ENCODE assay signal across 24 cellular contexts in the genomic region with DNA sequence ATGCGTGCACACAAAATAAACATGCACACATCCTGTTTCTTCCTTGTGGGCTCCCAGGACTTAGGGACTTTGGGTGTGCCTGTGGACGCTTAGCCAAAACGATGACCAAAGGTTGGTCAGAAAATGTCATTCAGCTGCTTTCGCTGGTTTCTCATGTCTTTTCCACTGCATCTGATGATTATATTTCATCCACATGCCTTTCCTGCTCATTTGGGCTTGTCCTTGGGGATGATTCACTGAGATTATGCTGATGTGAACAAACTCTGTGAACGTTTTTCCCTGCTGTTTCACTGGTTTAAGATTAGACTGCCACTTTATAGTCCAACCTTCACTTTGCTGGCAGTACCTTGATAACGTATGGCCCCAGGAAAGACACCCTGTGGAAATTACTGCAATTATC.
A peak's percentile ranks its signal among the peaks of the same experiment; 100 is the strongest.
DNase-seq lines count a peak whose midpoint lies in the region; ATAC-seq and TF ChIP-seq lines count a peak whose summit lies in the region.
"Had no signal": no experiment of that assay in that cellular context is flagged by ENCODE, and none has a peak within 500 bp of the region (broad histone marks: within the 10 kb centered on the region; RNA-seq: fewer than 3 reads in every experiment).

No MANE protein-coding gene starts in this region.

- H3K27me3 ChIP-seq in thoracic aorta (replicated peaks; ENCODE audit: insufficient read depth) (no peaks in the 10 kb centered on the region), right lobe of liver (no peaks in the 10 kb centered on the region)
- H3K27me3 ChIP-seq: BLaER1, ovary, Peyer's patch had no signal

- H3K36me3 ChIP-seq in mucosa of descending colon (ENCODE audit: low read depth) (no peaks in the 10 kb centered on the region), thoracic aorta (no peaks in the 10 kb centered on the region), right lobe of liver (no peaks in the 10 kb centered on the region)
- H3K36me3 ChIP-seq: BLaER1, ovary, Peyer's patch had no signal

- ATAC-seq in mucosa of descending colon (peak; percentile 25), thoracic aorta (ENCODE audit: insufficient number of reproducible peaks, low FRiP score, low read depth) (no peak), GM21723 (IDR thresholded peaks at IDR 0.05; ENCODE audit: unreplicated experiment) (no peak), right lobe of liver (no peak)

- H3K4me1 ChIP-seq in mucosa of descending colon (ENCODE audit: low read depth), result no peaks in the 10 kb centered on the region
- H3K4me1 ChIP-seq in thoracic aorta (ENCODE audit: control insufficient read depth in 1 of 2, low read depth in 2 of 2), result peaks cover 15 to 38% of the 10 kb centered on the region in 2 donors
- no peaks in the 10 kb centered on the region for H3K4me1 ChIP-seq in right lobe of liver
- H3K4me1 ChIP-seq: BLaER1 had no signal

- intact Hi-C loops in mucosa of descending colon (cut with DNase I, micrococcal nuclease), result no loop called here
- intact Hi-C loops in right lobe of liver (cut with DNase I), result no loop called here

- peak; percentile 2 for DNase-seq in NCI-H2227 treated with DMSO at 0.1 percent for 48 hours (lab: John Stamatoyannopoulos, UW)
- no peak for DNase-seq in NCI-H2227 (lab: John Stamatoyannopoulos, UW; ENCODE audit: unreplicated experiment)
- DNase-seq in epithelial cell of esophagus (ENCODE audit: low read depth), result peak; percentile 28
- DNase-seq in mucosa of descending colon, result no peak
- no peak for DNase-seq in thoracic aorta (ENCODE audit: low spot score)
- DNase-seq in NCI-H1694 treated with DMSO at 0.1 percent for 48 hours (lab: John Stamatoyannopoulos, UW), result no peak
- no peak for DNase-seq in right lobe of liver
- DNase-seq: activated CD4-positive, alpha-beta T cell treated with anti-CD3 and anti-CD28 coated beads for 48 hours; activated CD8-positive, alpha-beta memory T cell treated with anti-CD3 and anti-CD28 coated beads, Interleukin-2, amount 50 U/mL, for 4 hours; activated gamma-delta T cell treated with Interleukin-2 at 50 U/mL for 16 hours; anterior cingulate cortex; erythroblast; GF-D8; islet precursor cell; MV-4-11; NCI-H526; ovary; Peyer's patch; stimulated activated CD4-positive, alpha-beta T cell treated with anti-CD3 and anti-CD28 coated beads, Interleukin-4, amount 100 ng/mL, for 4 hours; stimulated activated CD8-positive, alpha-beta memory T cell treated with anti-CD3 and anti-CD28 coated beads, Interleukin-4, amount 100 ng/mL, for 48 hours had no signal

- WGBS in right lobe of liver (ENCODE audit: insufficient coverage, low coverage, low lambda C conversion rate, missing lambda C conversion rate), result 65% methylated on average over 5 of the region's 6 CpGs

- TF ChIP-seq CTCF in epithelial cell of esophagus (IDR thresholded peaks at IDR 0.05; ENCODE audit: insufficient read depth, low read depth, low read length, missing control alignments) (no peak), mucosa of descending colon (IDR thresholded peaks at IDR 0.05) (no peak), thoracic aorta (IDR thresholded peaks at IDR 0.05) (no peak), right lobe of liver (IDR thresholded peaks at IDR 0.05) (no peak)

- no peak for TF ChIP-seq POLR2A in right lobe of liver (IDR thresholded peaks at IDR 0.05)

- no peaks in the 10 kb centered on the region for H3K9me3 ChIP-seq in mucosa of descending colon
- no peaks in the 10 kb centered on the region for H3K9me3 ChIP-seq in thoracic aorta
- H3K9me3 ChIP-seq in right lobe of liver, result no peaks in the 10 kb centered on the region
- H3K9me3 ChIP-seq: BLaER1, ovary, Peyer's patch had no signal

- no peak overlapping the region for H3K4me3 ChIP-seq in epithelial cell of esophagus (ENCODE audit: low read length)
- H3K4me3 ChIP-seq in mucosa of descending colon, result no peak overlapping the region
- no peak overlapping the region for H3K4me3 ChIP-seq in thoracic aorta
- H3K4me3 ChIP-seq in right lobe of liver, result no peak overlapping the region
- H3K4me3 ChIP-seq: BLaER1, ovary, Peyer's patch, skin epidermis had no signal

- peak overlapping the region; percentile 5 to 31 for H3K27ac ChIP-seq in thoracic aorta
- H3K27ac ChIP-seq in right lobe of liver, result no peak overlapping the region
- H3K27ac ChIP-seq: 22Rv1, BLaER1, ovary had no signal

Comparison
In these comparisons a context has a peak if more than half of its experiments do, and no peak if none do; other contexts are left out.
1. DNase-seq: peak in NCI-H2227 treated with DMSO at 0.1 percent for 48 hours (single experiment) and epithelial cell of esophagus (single experiment); none in NCI-H2227 (single experiment), mucosa of descending colon (0 of 3), thoracic aorta (single experiment), NCI-H1694 treated with DMSO at 0.1 percent for 48 hours (single experiment) and right lobe of liver (0 of 3).
2. H3K27ac ChIP-seq: peak in thoracic aorta (2 of 2); none in right lobe of liver (0 of 3).